ENCODE assay signal across 12 cellular contexts in genomic region chr5:161263186-161263585, GRCh38.
A peak's percentile ranks its signal among the peaks of the same experiment; 100 is the strongest.
DNase-seq lines count a peak whose midpoint lies in the region; ATAC-seq lines count a peak whose summit lies in the region.
"Had no signal": no experiment of that assay in that cellular context is flagged by ENCODE, and none has a peak within 500 bp of the region (broad histone marks: within the 10 kb centered on the region; RNA-seq: fewer than 3 reads in every experiment).

No MANE protein-coding gene starts in this region.

- intact Hi-C loops in left colon (cut with DNase I, micrococcal nuclease) = no loop called here

- DNase-seq in COLO829 (ENCODE audit: low spot score) (peak; percentile 20), astrocyte of the hippocampus (ENCODE audit: low read depth, low spot score) (peak; percentile 2), left colon (no peak), NCI-H1436 treated with DMSO at 0.1 percent for 48 hours (lab: John Stamatoyannopoulos, UW) (no peak), NCI-H2196 (lab: John Stamatoyannopoulos, UW; ENCODE audit: unreplicated experiment) (no peak)
- DNase-seq in activated effector memory CD4-positive, alpha-beta T cell treated with Interleukin-2 at 50 U/mL for 16 hours = no peak
- DNase-seq: CD8-positive, alpha-beta T cell; COR-L47; HCEC 1CT; IMR-90 had no signal

- peak; percentile 18 for ATAC-seq in left colon
- ATAC-seq in GM19395 (IDR thresholded peaks at IDR 0.05; ENCODE audit: unreplicated experiment) = no peak
- ATAC-seq: CD8-positive, alpha-beta T cell; GM23338 had no signal

Comparison
In these comparisons a context has a peak if more than half of its experiments do, and no peak if none do; other contexts are left out.
1. DNase-seq: peak in COLO829 (single experiment) and astrocyte of the hippocampus (single experiment); none in left colon (0 of 2), NCI-H1436 treated with DMSO at 0.1 percent for 48 hours (single experiment), activated effector memory CD4-positive, alpha-beta T cell treated with Interleukin-2 at 50 U/mL for 16 hours (single experiment) and NCI-H2196 (single experiment).